Comparison of ENCODE assay signal across 31 cellular contexts in genomic region chr9:78938821-78939220, GRCh38.
"Had no signal": no experiment of that assay in that cellular context is flagged by ENCODE, and none has a peak within 500 bp of the region (broad histone marks: within the 10 kb centered on the region; RNA-seq: fewer than 3 reads in every experiment).

No MANE protein-coding gene starts in this region.

- H3K9me3 Mint-ChIP-seq: activated CD4-positive, alpha-beta T cell treated with anti-CD3 and anti-CD28 coated beads, Interleukin-2, amount 10 ng/mL, durations not matched to agents 7 days and 5 days; activated T-cell treated with anti-CD3 and anti-CD28 coated beads, Interleukin-2, amount 50 U/mL, for 24 hours; activated T-helper 1 cell treated with anti-CD3 and anti-CD28 coated beads, Interleukin-12 subunit alpha, Interleukin-12 subunit beta, Interleukin-2, Interleukin-4 antibody, amounts not matched to agents 30 ng/mL and 10 ng/mL and 1 ng/mL, durations not matched to agents 14 hours and 24 hours and 36 hours; T-helper 1 cell treated with Interleukin-12 subunit alpha and Interleukin-12 subunit beta and Interleukin-4 antibody, amounts not matched to agents 30 μg/mL and 1 μg/mL, for 36 hours; T-helper 2 cell treated with Interferon-gamma antibody and Interleukin-4, amounts not matched to agents 5 μg/mL and 100 μg/mL, for 36 hours had no signal

- H3K4me3 ChIP-seq: adrenal gland, body of pancreas, breast epithelium, Peyer's patch, SJSA1 had no signal

- FAIRE-seq: astrocyte, TTC549 had no signal

- DNase-seq: activated CD4-positive, alpha-beta T cell treated with anti-CD3 and anti-CD28 coated beads, Interleukin-2, amount 10 ng/mL, durations not matched to agents 7 days and 5 days; activated CD4-positive, alpha-beta T cell treated with anti-CD3 and anti-CD28 coated beads, Interleukin-2, amount 50 U/mL, for 48 hours; activated CD8-positive, alpha-beta T cell treated with anti-CD3 and anti-CD28 coated beads, Interleukin-2, amount 10 ng/mL, durations not matched to agents 7 days and 5 days; activated gamma-delta T cell treated with Interleukin-2 at 50 U/mL for 16 hours; activated naive CD4-positive, alpha-beta T cell treated with anti-CD3 and anti-CD28 coated beads for 36 hours; activated T-cell treated with anti-CD3 and anti-CD28 coated beads, Interleukin-2, amount 50 U/mL, for 24 hours; adrenal gland; body of pancreas; caudate nucleus; cerebellar nuclear complex; MM.1S; MV-4-11; NCI-H1436 treated with DMSO at 0.1 percent for 48 hours; NCI-H2029; NCI-H2107; NCI-H2171; NCI-H510A; NCI-H526; NCI-H774; Peyer's patch; RPMI8226; SHP77 treated with DMSO at 0.1 percent for 48 hours; SK-N-SH had no signal

- H3K27ac ChIP-seq: adrenal gland, body of pancreas, breast epithelium, Peyer's patch, SJSA1 had no signal

- H3K27me3 Mint-ChIP-seq: activated CD4-positive, alpha-beta T cell treated with anti-CD3 and anti-CD28 coated beads, Interleukin-2, amount 10 ng/mL, durations not matched to agents 7 days and 5 days; activated T-cell treated with anti-CD3 and anti-CD28 coated beads, Interleukin-2, amount 50 U/mL, for 24 hours had no signal

- H3K4me1 ChIP-seq: adrenal gland, body of pancreas, breast epithelium, Peyer's patch, SJSA1 had no signal

- H3K9ac ChIP-seq: SK-N-SH had no signal

- ATAC-seq: activated CD8-positive, alpha-beta T cell treated with anti-CD3 and anti-CD28 coated beads, Interleukin-2, amount 10 ng/mL, durations not matched to agents 7 days and 5 days; activated naive CD4-positive, alpha-beta T cell treated with anti-CD3 and anti-CD28 coated beads, Interleukin-2, amount 50 U/mL, for 72 hours; body of pancreas had no signal

- H3K4me2 ChIP-seq: SK-N-SH had no signal

- H3K4me1 Mint-ChIP-seq: activated CD4-positive, alpha-beta T cell treated with anti-CD3 and anti-CD28 coated beads, Interleukin-2, amount 10 ng/mL, durations not matched to agents 7 days and 5 days had no signal

- H3K9me2 ChIP-seq: SK-N-SH had no signal

- H3K4me3 Mint-ChIP-seq: activated CD4-positive, alpha-beta T cell treated with anti-CD3 and anti-CD28 coated beads, Interleukin-2, amount 10 ng/mL, durations not matched to agents 7 days and 5 days; activated CD8-positive, alpha-beta T cell treated with anti-CD3 and anti-CD28 coated beads, Interleukin-2, amount 10 ng/mL, durations not matched to agents 7 days and 5 days; activated naive CD4-positive, alpha-beta T cell treated with anti-CD3 and anti-CD28 coated beads for 36 hours; activated T-cell treated with anti-CD3 and anti-CD28 coated beads, Interleukin-2, amount 50 U/mL, for 24 hours; activated T-helper 1 cell treated with anti-CD3 and anti-CD28 coated beads, Interleukin-12 subunit alpha, Interleukin-12 subunit beta, Interleukin-2, Interleukin-4 antibody, amounts not matched to agents 30 ng/mL and 10 ng/mL and 1 ng/mL, durations not matched to agents 14 hours and 24 hours and 36 hours; T-helper 1 cell treated with Interleukin-12 subunit alpha and Interleukin-12 subunit beta and Interleukin-4 antibody, amounts not matched to agents 30 μg/mL and 1 μg/mL, for 36 hours; T-helper 2 cell treated with Interferon-gamma antibody and Interleukin-4, amounts not matched to agents 5 μg/mL and 100 μg/mL, for 36 hours had no signal

- H3K9me3 ChIP-seq: adrenal gland, body of pancreas, breast epithelium, Peyer's patch, SJSA1, SK-N-SH had no signal

- H3K36me3 ChIP-seq: adrenal gland, breast epithelium, Peyer's patch, SJSA1 had no signal

- H3K36me3 Mint-ChIP-seq: activated naive CD4-positive, alpha-beta T cell treated with anti-CD3 and anti-CD28 coated beads, Interleukin-2, amount 50 U/mL, for 72 hours had no signal

- H3K27ac Mint-ChIP-seq: activated CD4-positive, alpha-beta T cell treated with anti-CD3 and anti-CD28 coated beads, Interleukin-2, amount 10 ng/mL, durations not matched to agents 7 days and 5 days; activated CD8-positive, alpha-beta T cell treated with anti-CD3 and anti-CD28 coated beads, Interleukin-2, amount 10 ng/mL, durations not matched to agents 7 days and 5 days; activated naive CD4-positive, alpha-beta T cell treated with anti-CD3 and anti-CD28 coated beads for 36 hours; activated naive CD4-positive, alpha-beta T cell treated with anti-CD3 and anti-CD28 coated beads, Interleukin-2, amount 50 U/mL, for 72 hours; activated T-cell treated with anti-CD3 and anti-CD28 coated beads, Interleukin-2, amount 50 U/mL, for 24 hours; activated T-helper 1 cell treated with anti-CD3 and anti-CD28 coated beads, Interleukin-12 subunit alpha, Interleukin-12 subunit beta, Interleukin-2, Interleukin-4 antibody, amounts not matched to agents 30 ng/mL and 10 ng/mL and 1 ng/mL, durations not matched to agents 14 hours and 24 hours and 36 hours; T-helper 1 cell treated with Interleukin-12 subunit alpha and Interleukin-12 subunit beta and Interleukin-4 antibody, amounts not matched to agents 30 μg/mL and 1 μg/mL, for 36 hours; T-helper 2 cell treated with Interferon-gamma antibody and Interleukin-4, amounts not matched to agents 5 μg/mL and 100 μg/mL, for 36 hours had no signal

- H3K27me3 ChIP-seq: adrenal gland, body of pancreas, breast epithelium, Peyer's patch, SJSA1 had no signal
